7 cellular contexts compared by ENCODE assay signal in genomic region chr12:124720687-124721500, GRCh38.
DNase-seq lines count a peak whose midpoint lies in the region; ATAC-seq, FAIRE-seq and TF ChIP-seq lines count a peak whose summit lies in the region.

No MANE protein-coding gene starts in this region.

- FAIRE-seq in RCC 7860 (lab: Jason Lieb, UNC) = peak; percentile 95

- H3K4me1 Mint-ChIP-seq in glutamatergic neuron (ENCODE audit: low read depth, unreplicated experiment) = peaks cover 24% of the 10 kb centered on the region

- no peaks in the 10 kb centered on the region for H3K27me3 ChIP-seq in skeletal muscle satellite cell (ENCODE audit: control insufficient read depth, insufficient read depth, low read length)

- H3K27me3 Mint-ChIP-seq in glutamatergic neuron (ENCODE audit: unreplicated experiment) = peaks cover under 1% of the 10 kb centered on the region

- peak overlapping the region; percentile 88 for H3K27ac Mint-ChIP-seq in glutamatergic neuron (ENCODE audit: unreplicated experiment)

- H3K36me3 ChIP-seq in skeletal muscle satellite cell (ENCODE audit: insufficient read depth, low read length) = no peaks in the 10 kb centered on the region

- peaks cover 6% of the 10 kb centered on the region for H3K9me3 Mint-ChIP-seq in glutamatergic neuron (ENCODE audit: unreplicated experiment)

- H3K4me2 ChIP-seq in skeletal muscle satellite cell (ENCODE audit: low read length) = peak overlapping the region; percentile 47

- ATAC-seq in GM18502 (IDR thresholded peaks at IDR 0.05; ENCODE audit: poor library complexity, unreplicated experiment) (no peak), GM19328 (IDR thresholded peaks at IDR 0.05; ENCODE audit: unreplicated experiment) (no peak)

- no peaks in the 10 kb centered on the region for H3K9me3 ChIP-seq in skeletal muscle satellite cell (replicated peaks; ENCODE audit: low read length)

- H3K4me3 ChIP-seq in LNCaP clone FGC (ENCODE audit: low read depth, low read length) = no peak overlapping the region
- H3K4me3 ChIP-seq in skeletal muscle satellite cell (ENCODE audit: low read length) = no peak overlapping the region

- H3K4me3 Mint-ChIP-seq in glutamatergic neuron (ENCODE audit: unreplicated experiment) = no peak overlapping the region

- 0 out of 2 replicates have a peak, but pooled peaks have one; percentile 19 for TF ChIP-seq CTCF in LNCaP clone FGC (IDR thresholded peaks at IDR 0.05; ENCODE audit: control insufficient read depth, extremely low read depth, insufficient read depth)
- no peak for TF ChIP-seq CTCF in glutamatergic neuron (IDR thresholded peaks at IDR 0.05; ENCODE audit: partially characterized antibody, unreplicated experiment)
- TF ChIP-seq CTCF in GM13977 (IDR thresholded peaks at IDR 0.05; ENCODE audit: extremely low read depth, insufficient read depth, missing control alignments) = no peak

- peaks cover 4% of the 10 kb centered on the region for H3K36me3 Mint-ChIP-seq in glutamatergic neuron (ENCODE audit: unreplicated experiment)

- H3K4me1 ChIP-seq in skeletal muscle satellite cell (ENCODE audit: control insufficient read depth, insufficient read depth, low read length) = peaks cover 12% of the 10 kb centered on the region

- in situ Hi-C loops in GM13977 (cut with MboI; ENCODE audit: low pct_unique_long_range_greater_than_20kb, low sequenced_read_pairs, unreplicated experiment) = no loop called here

- no peak overlapping the region for H3K9ac ChIP-seq in skeletal muscle satellite cell (ENCODE audit: low read depth, low read length)

- DNase-seq in LNCaP clone FGC (ENCODE audit: low read depth) (peak; percentile 89), RCC 7860 (ENCODE audit: low spot score) (peak; percentile 90), glutamatergic neuron (no peak), GM13977 (ENCODE audit: low spot score) (no peak)

Comparison
In these comparisons a context has a peak if more than half of its experiments do, and no peak if none do; other contexts are left out.
1. DNase-seq: peak in LNCaP clone FGC (single experiment) and RCC 7860 (single experiment); none in glutamatergic neuron (single experiment) and GM13977 (single experiment).